8 cellular contexts compared by ENCODE assay signal in genomic region chr10:125123363-125124113, GRCh38. TPM values are rescaled to one million over a fixed set of nuclear protein-coding genes. Genes with fewer than 3 reads are reported as not detected.
DNase-seq lines count a peak whose midpoint lies in the region; ATAC-seq and TF ChIP-seq lines count a peak whose summit lies in the region.

No MANE protein-coding gene starts in this region.

- H3K4me3 Mint-ChIP-seq in type B pancreatic cell: no peak overlapping the region

- 0 out of 2 replicates have a peak overlapping the region, but pooled peaks have one; percentile 28 for H3K27ac ChIP-seq in BLaER1

- DNase-seq in NCI-H774 (lab: John Stamatoyannopoulos, UW) (peak; percentile 29), fibroblast of mammary gland (ENCODE audit: low read depth) (peak; percentile 82), nucleus accumbens (lab: John Stamatoyannopoulos, UW) (peak in 47 of 56 donors; percentile 15 to 91 (median 54)), type B pancreatic cell (ENCODE audit: extremely low spot score, unreplicated experiment) (no peak)
- no peak for DNase-seq in activated CD4-positive, CD25-positive, alpha-beta regulatory T cell (lab: John Stamatoyannopoulos, UW)

- H3K4me3 ChIP-seq in BLaER1 (no peak overlapping the region), fibroblast of mammary gland (ENCODE audit: control insufficient read depth, low read depth, low read length) (no peak overlapping the region)

- H3K4me1 ChIP-seq in BLaER1: peaks cover 60% of the 10 kb centered on the region

- H3K36me3 ChIP-seq in BLaER1: peaks cover 94% of the 10 kb centered on the region

- H3K4me2 ChIP-seq in BLaER1: no peak overlapping the region

- no peak overlapping the region for H3K9ac ChIP-seq in BLaER1

- H3K36me3 Mint-ChIP-seq in type B pancreatic cell: peaks cover 29% of the 10 kb centered on the region

- H3K27ac Mint-ChIP-seq in type B pancreatic cell: no peak overlapping the region

- no peaks in the 10 kb centered on the region for H3K27me3 ChIP-seq in BLaER1

- H3K9me3 ChIP-seq in BLaER1: no peaks in the 10 kb centered on the region

- no peaks in the 10 kb centered on the region for H3K27me3 Mint-ChIP-seq in type B pancreatic cell

- H3K9me3 Mint-ChIP-seq in type B pancreatic cell: no peaks in the 10 kb centered on the region

- H3K4me1 Mint-ChIP-seq in type B pancreatic cell (ENCODE audit: unreplicated experiment): peaks cover 59% of the 10 kb centered on the region

- ATAC-seq in GM21576 (IDR thresholded peaks at IDR 0.05; ENCODE audit: unreplicated experiment): no peak
- ATAC-seq in activated CD4-positive, CD25-positive, alpha-beta regulatory T cell treated with anti-CD3 and anti-CD28 coated beads, Interleukin-2, amount 50 U/mL, for 24 hours: no peak

- no peak for TF ChIP-seq CTCF in fibroblast of mammary gland (conservative IDR thresholded peaks at IDR 0.05; ENCODE audit: control insufficient read depth, insufficient read depth, low read depth, low read length)
- TF ChIP-seq CTCF in type B pancreatic cell (conservative IDR thresholded peaks at IDR 0.05): no peak

- H4K20me1 ChIP-seq in BLaER1: peaks cover 100% of the 10 kb centered on the region

RNA-seq across cellular contexts. Expression of gene CTBP2, which starts 36.8 kb away (rescaled TPM):
- 101 and 113 TPM in 2 replicates for total RNA-seq in type B pancreatic cell (ENCODE audit: low replicate concordance)

Comparison
In these comparisons a context has a peak if more than half of its experiments do, and no peak if none do; other contexts are left out.
1. DNase-seq: peak in NCI-H774 (single experiment), fibroblast of mammary gland (single experiment) and nucleus accumbens (47 of 56); none in activated CD4-positive, CD25-positive, alpha-beta regulatory T cell (0 of 4) and type B pancreatic cell (single experiment).